8 cellular contexts compared by ENCODE assay signal in genomic region chr3:157129782-157130137, GRCh38. TPM values are rescaled to one million over a fixed set of nuclear protein-coding genes. Genes with fewer than 3 reads are reported as not detected.
A peak's percentile ranks its signal among the peaks of the same experiment; 100 is the strongest.
DNase-seq lines count a peak whose midpoint lies in the region; ATAC-seq and TF ChIP-seq lines count a peak whose summit lies in the region.

No MANE protein-coding gene starts in this region.

- no peak overlapping the region for H2BK5ac ChIP-seq in H9 (ENCODE audit: insufficient read length, low read length)

- no peaks in the 10 kb centered on the region for H3K9me3 Mint-ChIP-seq in H9

- peak overlapping the region; percentile 8 for H4K91ac ChIP-seq in H9 (ENCODE audit: insufficient read length, low read depth, low read length)

- H3K23me2 ChIP-seq in H9 (ENCODE audit: insufficient read length, low read depth, low read length, poor library complexity, severe bottlenecking): no peaks in the 10 kb centered on the region

- H3K4me2 ChIP-seq in H9 (ENCODE audit: insufficient read depth, insufficient read length, low read length): peak overlapping the region; percentile 34

- H3K79me1 ChIP-seq in H9 (ENCODE audit: insufficient read depth, low read depth, low read length, poor library complexity, severe bottlenecking): no peaks in the 10 kb centered on the region

- no peak for DNase-seq in H9
- peak; percentile 58 for DNase-seq in RWPE2 (ENCODE audit: low spot score)
- peak; percentile 60 for DNase-seq in epithelial cell of esophagus (ENCODE audit: low read depth)
- peak; percentile 9 for DNase-seq in occipital lobe (lab: John Stamatoyannopoulos, UW)
- DNase-seq in HPDE6-E6E7 (ENCODE audit: extremely low spot score): no peak
- DNase-seq in NCI-H2171 treated with DMSO at 0.1 percent for 48 hours (lab: John Stamatoyannopoulos, UW): no peak

- H3K79me2 ChIP-seq in H9 (ENCODE audit: insufficient read depth, low read length): no peaks in the 10 kb centered on the region

- H3K27me3 Mint-ChIP-seq in H9 (ENCODE audit: low read depth): peaks cover 7% of the 10 kb centered on the region

- H4K20me1 ChIP-seq in H9 (ENCODE audit: control insufficient read depth, insufficient read depth, insufficient read length): no peaks in the 10 kb centered on the region

- no peak overlapping the region for H3K4ac ChIP-seq in H9 (ENCODE audit: low read depth, low read length)

- H3K4me1 ChIP-seq in H9 (ENCODE audit: insufficient read depth, low read length): peaks cover 2% of the 10 kb centered on the region; the same call in 1 of the 2 replicates
- H3K4me1 ChIP-seq in RWPE2 (ENCODE audit: insufficient read depth, poor library complexity, severe bottlenecking): peaks cover 77% of the 10 kb centered on the region

- TF ChIP-seq CTCF in H9 (conservative IDR thresholded peaks at IDR 0.05) (no peak), RWPE2 (IDR thresholded peaks at IDR 0.05; ENCODE audit: poor library complexity, severe bottlenecking) (no peak), epithelial cell of esophagus (IDR thresholded peaks at IDR 0.05; ENCODE audit: insufficient read depth, low read depth, low read length, missing control alignments) (no peak)

- no peaks in the 10 kb centered on the region for H3K36me3 ChIP-seq in RWPE2 (ENCODE audit: low read depth)

- H3K18ac ChIP-seq in H9 (ENCODE audit: insufficient read length, low read depth, low read length): peak overlapping the region; percentile 29

- no peak overlapping the region for H4K8ac ChIP-seq in H9 (replicated peaks; ENCODE audit: insufficient read length, low read depth, low read length)

- no peak overlapping the region for H2BK15ac ChIP-seq in H9 (ENCODE audit: low read depth, low read length)

- peak overlapping the region; percentile 37 to 53 for H3K4me3 Mint-ChIP-seq in H9

- no peak overlapping the region for H3K56ac ChIP-seq in H9 (ENCODE audit: insufficient read length, low read depth, low read length)

- H3K9ac ChIP-seq in H9 (ENCODE audit: extremely low read depth, insufficient read length, low read length): peak overlapping the region; percentile 2

- peaks cover 27 to 32% of the 10 kb centered on the region in 2 experiments for H3K4me1 Mint-ChIP-seq in H9

- H3K14ac ChIP-seq in H9 (ENCODE audit: insufficient read depth, low read length): peak overlapping the region; percentile 77; the same call in 1 of the 2 replicates

- H3K27me3 ChIP-seq in H9 (ENCODE audit: insufficient read depth, low read length) (no peaks in the 10 kb centered on the region), RWPE2 (ENCODE audit: insufficient read depth, poor library complexity, severe bottlenecking) (no peaks in the 10 kb centered on the region)

- H2AFZ ChIP-seq in H9 (ENCODE audit: low read length): peak overlapping the region; percentile 22

- H3K9me3 ChIP-seq in H9 (ENCODE audit: control insufficient read depth, low read depth, low read length) (no peaks in the 10 kb centered on the region), RWPE2 (ENCODE audit: severe bottlenecking) (no peaks in the 10 kb centered on the region)

- H2BK12ac ChIP-seq in H9 (ENCODE audit: insufficient read length, low read depth, low read length): no peak overlapping the region

- H3K36me3 Mint-ChIP-seq in H9 (ENCODE audit: insufficient read depth in 1 of 3, low read depth in 3 of 3): no peaks in the 10 kb centered on the region

- H3K27ac ChIP-seq in H9 (ENCODE audit: insufficient read length, low read depth, low read length) (no peak overlapping the region), RWPE2 (ENCODE audit: poor library complexity, severe bottlenecking) (peak overlapping the region; percentile 97)

- H4K5ac ChIP-seq in H9 (ENCODE audit: insufficient read length, low read depth, low read length): no peak overlapping the region

- H2AK5ac ChIP-seq in H9 (ENCODE audit: insufficient read length, low read length): no peak overlapping the region

- H3K4me3 ChIP-seq in RWPE2 (ENCODE audit: severe bottlenecking): no peak overlapping the region
- H3K4me3 ChIP-seq in epithelial cell of esophagus (ENCODE audit: low read length): no peak overlapping the region

- no CpG with 5 or more reads among the region's 9 CpGs for WGBS in H9 (ENCODE audit: extremely low coverage, insufficient read length, low lambda C conversion rate)

- peak; percentile 19; the same call in 2 of the 3 replicates for ATAC-seq in RWPE2 (ENCODE audit: low read depth)
- no peak for ATAC-seq in HG02623 (IDR thresholded peaks at IDR 0.05; ENCODE audit: unreplicated experiment)
- no peak for ATAC-seq in HG02571 (IDR thresholded peaks at IDR 0.05; ENCODE audit: unreplicated experiment)

- peak overlapping the region; percentile 15 to 42 (median 34); a peak in 6 of 7 replicates for H3K27ac Mint-ChIP-seq in H9

- H2BK120ac ChIP-seq in H9 (ENCODE audit: low read depth, low read length, poor library complexity, severe bottlenecking): no peak overlapping the region

- no peak overlapping the region for H2BK20ac ChIP-seq in H9 (ENCODE audit: low read depth, low read length, poor library complexity, severe bottlenecking)

- no peak overlapping the region for H3K23ac ChIP-seq in H9 (ENCODE audit: insufficient read length, low read depth, low read length)

- H3T11ph ChIP-seq in H9 (ENCODE audit: low read length): no peak overlapping the region

RNA-seq across cellular contexts. Expression of gene CCNL1, which starts 30.2 kb away (rescaled TPM):
- total RNA-seq in H9 (2021) (93.9 and 103 TPM in 2 replicates), occipital lobe (104 TPM)

Comparison
In these comparisons a context has a peak if more than half of its experiments do, and no peak if none do; other contexts are left out.
1. DNase-seq: peak in RWPE2 (single experiment), epithelial cell of esophagus (single experiment) and occipital lobe (single experiment); none in H9 (single experiment), HPDE6-E6E7 (single experiment) and NCI-H2171 treated with DMSO at 0.1 percent for 48 hours (single experiment).